Comparison of ENCODE assay signal across 22 cellular contexts in the genomic region with DNA sequence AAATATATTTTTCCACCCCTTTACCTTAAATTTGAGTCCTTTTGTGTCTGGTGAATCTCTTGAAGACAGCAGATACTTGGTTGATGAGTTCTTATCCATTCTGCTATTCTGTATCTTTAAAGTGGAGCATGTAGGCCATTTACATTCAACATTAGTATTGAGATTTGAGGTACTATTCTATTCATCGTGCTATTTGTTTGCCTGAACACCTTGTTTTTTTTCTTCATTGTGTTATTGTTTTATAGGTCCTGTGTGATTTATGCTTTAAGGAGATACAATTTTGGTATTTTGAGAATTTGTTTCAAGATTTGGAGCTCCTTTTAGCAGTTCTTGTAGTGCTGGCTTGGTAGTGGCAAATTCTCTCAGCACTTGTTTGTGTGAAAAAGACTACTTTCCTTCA.
"Had no signal": no experiment of that assay in that cellular context is flagged by ENCODE, and none has a peak within 500 bp of the region (broad histone marks: within the 10 kb centered on the region; RNA-seq: fewer than 3 reads in every experiment).

No MANE protein-coding gene starts in this region.

- DNase-seq: activated CD4-positive, CD25-positive, alpha-beta regulatory T cell treated with anti-CD3 and anti-CD28 coated beads, Interleukin-2, amount 50 U/mL, for 72 hours; activated gamma-delta T cell; effector memory CD4-positive, alpha-beta T cell; hippocampal formation; left ventricle myocardium inferior; midbrain; nucleus accumbens; right cardiac atrium; stimulated activated CD4-positive, alpha-beta T cell treated with anti-CD3 and anti-CD28 coated beads, Interleukin-12 subunit alpha, Interleukin-12 subunit beta, amount 100 ng/mL, for 4 hours; stimulated activated CD4-positive, alpha-beta T cell treated with anti-CD3 and anti-CD28 coated beads, Interleukin-4, amount 100 ng/mL, for 4 hours; substantia nigra; T-cell; tibial artery had no signal

- H3K4me3 Mint-ChIP-seq: activated T-helper 1 cell treated with anti-CD3 and anti-CD28 coated beads, Interleukin-12 subunit alpha, Interleukin-12 subunit beta, Interleukin-2, Interleukin-4 antibody, amounts not matched to agents 30 ng/mL and 10 ng/mL and 1 ng/mL, durations not matched to agents 14 hours and 24 hours and 36 hours; central memory CD8-positive, alpha-beta T cell; stimulated activated naive CD8-positive, alpha-beta T cell treated with anti-CD3 and anti-CD28 coated beads, Interleukin-15, Interleukin-2, amounts not matched to agents 100 ng/mL and 50 ng/mL, for 24 hours; T-cell; T-helper 2 cell treated with Interferon-gamma antibody and Interleukin-4, amounts not matched to agents 5 μg/mL and 100 μg/mL, for 36 hours had no signal

- ATAC-seq: activated naive CD4-positive, alpha-beta T cell treated with anti-CD3 and anti-CD28 coated beads, Interleukin-2, amount 50 U/mL, for 72 hours; esophagus mucosa; right cardiac atrium; T-cell had no signal

- H3K27ac ChIP-seq: breast epithelium, left ventricle myocardium inferior, parathyroid adenoma, tibial artery, VCaP had no signal

- H3K9me3 ChIP-seq: breast epithelium, tibial artery had no signal

- H2AFZ ChIP-seq: parathyroid adenoma had no signal

- H3K4me1 ChIP-seq: breast epithelium, left ventricle myocardium inferior, parathyroid adenoma had no signal

- H3K9me3 Mint-ChIP-seq: central memory CD8-positive, alpha-beta T cell had no signal

- H3K36me3 ChIP-seq: breast epithelium had no signal

- H3K27me3 ChIP-seq: breast epithelium, tibial artery had no signal

- H3K9ac ChIP-seq: parathyroid adenoma had no signal

- H3K4me3 ChIP-seq: breast epithelium, left ventricle myocardium inferior, tibial artery had no signal

- H3K27ac Mint-ChIP-seq: T-helper 2 cell treated with Interferon-gamma antibody and Interleukin-4, amounts not matched to agents 5 μg/mL and 100 μg/mL, for 36 hours had no signal

- H3K27me3 Mint-ChIP-seq: central memory CD8-positive, alpha-beta T cell; stimulated activated naive CD8-positive, alpha-beta T cell treated with anti-CD3 and anti-CD28 coated beads, Interleukin-15, Interleukin-2, amounts not matched to agents 100 ng/mL and 50 ng/mL, for 24 hours; T-cell had no signal
